2 cellular contexts compared by ENCODE assay signal in the genomic region with DNA sequence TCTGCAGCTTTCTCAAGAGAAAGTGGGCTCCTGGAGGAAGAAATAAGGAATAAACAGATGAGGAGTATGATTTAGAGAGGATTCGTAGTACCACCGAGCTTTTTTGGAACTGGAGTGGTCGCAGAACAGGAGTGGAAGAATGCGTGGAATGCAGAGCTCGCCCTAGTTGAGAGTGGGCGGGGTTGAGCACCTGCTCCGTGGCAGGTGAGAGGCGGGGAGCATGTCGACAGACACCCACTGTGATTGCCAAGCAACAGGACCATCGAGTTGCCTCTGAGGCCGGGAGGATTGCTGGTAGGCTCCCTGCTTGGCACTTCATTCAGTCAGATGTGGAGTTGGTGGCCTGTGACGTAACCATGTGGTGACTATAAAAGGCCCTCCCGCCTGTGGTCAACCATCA. TPM values are rescaled to one million over a fixed set of nuclear protein-coding genes. Genes with fewer than 3 reads are reported as not detected.
"Had no signal": no experiment of that assay in that cellular context is flagged by ENCODE, and none has a peak within 500 bp of the region (broad histone marks: within the 10 kb centered on the region; RNA-seq: fewer than 3 reads in every experiment).

No MANE protein-coding gene starts in this region.

RNA-seq across cellular contexts. Expression of gene H2BW2, which starts 15.2 kb away (rescaled TPM):
- total RNA-seq: G401, GM12878 had no signal
- polyA plus RNA-seq: GM12878 had no signal

RNA-seq across cellular contexts. Expression of gene TMSB15C, which starts 21.1 kb away (rescaled TPM):
- total RNA-seq: G401 had no signal

RNA-seq across cellular contexts. Expression of gene H2BW1, which starts 41.4 kb away (rescaled TPM):
- total RNA-seq: G401, GM12878 had no signal
- polyA plus RNA-seq: GM12878 had no signal
